Comparison of ENCODE assay signal across 21 cellular contexts in the genomic region with DNA sequence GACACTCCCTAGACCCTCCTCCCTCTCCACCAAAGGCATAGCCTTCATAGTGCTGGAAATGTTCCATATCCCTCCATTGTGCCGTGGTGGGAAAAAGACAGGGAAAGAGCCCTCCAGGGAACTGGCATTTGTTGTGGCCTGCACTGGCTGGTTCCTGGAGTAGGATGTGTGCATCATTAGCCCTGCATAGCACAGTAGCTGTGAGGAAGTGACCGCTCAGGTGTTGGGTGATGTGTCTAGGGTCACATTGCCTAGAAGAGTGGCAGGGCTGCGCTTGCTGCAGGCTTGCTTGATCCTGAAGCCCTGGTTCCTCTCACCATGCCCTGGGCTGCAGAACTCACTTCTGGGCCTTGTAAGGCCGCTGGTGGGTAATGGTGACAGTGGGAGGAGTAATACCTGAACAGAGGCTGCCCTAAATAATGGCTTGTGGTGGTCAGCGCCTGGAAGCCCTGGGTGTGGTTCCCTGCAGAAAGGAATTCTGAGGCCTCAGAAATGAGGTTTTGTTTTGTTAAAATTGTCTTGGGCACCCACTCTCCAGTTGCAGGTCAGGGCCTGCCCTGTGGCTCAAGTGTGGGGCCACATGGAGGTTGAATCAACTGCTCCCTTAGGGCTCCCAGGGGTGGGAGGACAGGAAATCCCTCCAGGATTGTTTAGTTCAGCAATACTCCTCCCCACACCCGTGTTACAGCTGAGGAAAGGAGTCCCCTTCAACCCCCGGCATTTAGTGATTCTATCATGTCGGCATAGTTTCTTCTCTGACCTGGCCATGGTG.
A peak's percentile ranks its signal among the peaks of the same experiment; 100 is the strongest.
DNase-seq lines count a peak whose midpoint lies in the region; FAIRE-seq and TF ChIP-seq lines count a peak whose summit lies in the region.
"Had no signal": no experiment of that assay in that cellular context is flagged by ENCODE, and none has a peak within 500 bp of the region (broad histone marks: within the 10 kb centered on the region; RNA-seq: fewer than 3 reads in every experiment).

No MANE protein-coding gene starts in this region.

- WGBS in endodermal cell (ENCODE audit: insufficient coverage in 1 of 2, insufficient read length in 1 of 2), 2 experiments: 86 to 87% methylated on average over 4 to 8 of the region's 8 CpGs
- 70 to 73% methylated on average over 8 of the region's 8 CpGs for WGBS in tibial nerve, 2 donors

- H3K9me3 Mint-ChIP-seq in activated CD4-positive, alpha-beta T cell treated with anti-CD3 and anti-CD28 coated beads, Interleukin-2, amount 10 ng/mL, durations not matched to agents 24 days and 14 days: no peaks in the 10 kb centered on the region
- H3K9me3 Mint-ChIP-seq in endodermal cell: no peaks in the 10 kb centered on the region
- H3K9me3 Mint-ChIP-seq in CD4-positive, alpha-beta memory T cell: no peaks in the 10 kb centered on the region
- H3K9me3 Mint-ChIP-seq: CD8-positive, alpha-beta T cell had no signal

- H3K4me3 ChIP-seq in endodermal cell (ENCODE audit: low read length) (no peak overlapping the region), tibial nerve (no peak overlapping the region)
- no peak overlapping the region for H3K4me3 ChIP-seq in CD4-positive, alpha-beta memory T cell (ENCODE audit: low read length in 2 of 2)
- H3K4me3 ChIP-seq: coronary artery, hepatocyte, pancreas, SK-N-MC, skin epidermis, stomach had no signal

- no peak overlapping the region for H3K9ac ChIP-seq in endodermal cell (ENCODE audit: extremely low read depth, low read length, poor library complexity, severe bottlenecking)

- no peak for TF ChIP-seq EP300 in tibial nerve (IDR thresholded peaks at IDR 0.05)

- FAIRE-seq in HTR-8/SVneo (lab: Jason Lieb, UNC): no peak
- FAIRE-seq: A204.1, pancreas had no signal

- TF ChIP-seq CTCF in endodermal cell (conservative IDR thresholded peaks at IDR 0.05): no peak
- TF ChIP-seq CTCF in tibial nerve (IDR thresholded peaks at IDR 0.05): no peak

- H3K27me3 ChIP-seq in endodermal cell (ENCODE audit: control insufficient read depth, insufficient read depth, low read length, poor library complexity, severe bottlenecking) (no peaks in the 10 kb centered on the region), tibial nerve (no peaks in the 10 kb centered on the region)
- H3K27me3 ChIP-seq in CD4-positive, alpha-beta memory T cell (ENCODE audit: insufficient read depth, low read length): no peaks in the 10 kb centered on the region
- H3K27me3 ChIP-seq: hepatocyte, pancreas, stomach had no signal

- no peak for DNase-seq in activated CD4-positive, alpha-beta T cell treated with anti-CD3 and anti-CD28 coated beads, Interleukin-2, amount 10 ng/mL, durations not matched to agents 24 days and 14 days
- no peak for DNase-seq in activated CD4-positive, alpha-beta T cell treated with anti-CD3 and anti-CD28 coated beads, Interleukin-2, amount 50 U/mL, for 1 hour
- DNase-seq in HTR-8/SVneo (ENCODE audit: insufficient read length, low spot score) (peak; percentile 53), endodermal cell (no peak), tibial nerve (ENCODE audit: low spot score in 2 of 2) (no peak)
- DNase-seq in CD4-positive, alpha-beta memory T cell: no peak
- no peak for DNase-seq in activated CD4-positive, alpha-beta T cell treated with anti-CD3 and anti-CD28 coated beads, Interleukin-2, amount 50 U/mL, for 48 hours
- no peak for DNase-seq in stimulated activated CD4-positive, alpha-beta T cell treated with anti-CD3 and anti-CD28 coated beads, Interleukin-12 subunit alpha, Interleukin-12 subunit beta, amount 100 ng/mL, for 4 hours
- DNase-seq: activated effector memory CD4-positive, alpha-beta T cell treated with Interleukin-2 at 50 U/mL for 16 hours; amniotic stem cell; CD8-positive, alpha-beta T cell; KG1; left cardiac atrium; NCI-H1417 treated with DMSO at 0.1 percent for 48 hours; pancreas; stomach had no signal

- CTCF ChIA-PET in CD4-positive, alpha-beta memory T cell (lab: Charles Lee; ENCODE audit: partially characterized antibody): interaction anchor here (1.1 kb wide), 1 partner anchor 133 kb away, joined by 4 read pairs; no protein-coding TSS in a partner anchor

- H3K27ac Mint-ChIP-seq in activated CD4-positive, alpha-beta T cell treated with anti-CD3 and anti-CD28 coated beads, Interleukin-2, amount 10 ng/mL, durations not matched to agents 24 days and 14 days: peak overlapping the region; percentile 17
- H3K27ac Mint-ChIP-seq in endodermal cell: peak overlapping the region; percentile 67
- H3K27ac Mint-ChIP-seq in CD4-positive, alpha-beta memory T cell: no peak overlapping the region
- H3K27ac Mint-ChIP-seq: CD8-positive, alpha-beta T cell had no signal

- H3K9me3 ChIP-seq in endodermal cell (ENCODE audit: control insufficient read depth, low read length): no peaks in the 10 kb centered on the region
- no peaks in the 10 kb centered on the region for H3K9me3 ChIP-seq in tibial nerve
- H3K9me3 ChIP-seq in CD4-positive, alpha-beta memory T cell (ENCODE audit: control insufficient read depth in 1 of 2, low read length in 2 of 2): no peaks in the 10 kb centered on the region
- H3K9me3 ChIP-seq: pancreas, stomach had no signal

- H3K36me3 ChIP-seq in endodermal cell (ENCODE audit: control insufficient read depth, insufficient read depth, low read length): no peaks in the 10 kb centered on the region
- H3K36me3 ChIP-seq in tibial nerve: no peaks in the 10 kb centered on the region
- H3K36me3 ChIP-seq in CD4-positive, alpha-beta memory T cell (ENCODE audit: insufficient read depth, low read length): no peaks in the 10 kb centered on the region
- H3K36me3 ChIP-seq: pancreas, stomach had no signal

- intact Hi-C loops in activated CD4-positive, alpha-beta T cell treated with anti-CD3 and anti-CD28 coated beads, Interleukin-2, amount 10 ng/mL, durations not matched to agents 24 days and 14 days (cut with micrococcal nuclease): no loop called here
- intact Hi-C loops in CD4-positive, alpha-beta memory T cell (cut with micrococcal nuclease): no loop called here

- H3K4me1 ChIP-seq in endodermal cell (ENCODE audit: control insufficient read depth, insufficient read depth, low read length): peaks cover 15% of the 10 kb centered on the region
- peaks cover 0 to 72% (median 20%) of the 10 kb centered on the region in 4 donors for H3K4me1 ChIP-seq in tibial nerve
- no peaks in the 10 kb centered on the region for H3K4me1 ChIP-seq in CD4-positive, alpha-beta memory T cell (ENCODE audit: insufficient read depth, low read length)

- H3K27ac ChIP-seq in endodermal cell (ENCODE audit: low read depth, low read length): no peak overlapping the region
- H3K27ac ChIP-seq in tibial nerve: peak overlapping the region in 3 of 4 donors; percentile 30 to 88 (median 60)
- no peak overlapping the region for H3K27ac ChIP-seq in CD4-positive, alpha-beta memory T cell (ENCODE audit: low read depth, low read length)
- H3K27ac ChIP-seq: coronary artery, hepatocyte, SK-N-MC had no signal

- POLR2A ChIA-PET in CD4-positive, alpha-beta memory T cell (lab: Charles Lee; ENCODE audit: partially characterized antibody): no interaction called here

- H3K27me3 Mint-ChIP-seq in activated CD4-positive, alpha-beta T cell treated with anti-CD3 and anti-CD28 coated beads, Interleukin-2, amount 10 ng/mL, durations not matched to agents 24 days and 14 days: no peaks in the 10 kb centered on the region
- H3K27me3 Mint-ChIP-seq in endodermal cell (ENCODE audit: insufficient read depth): peaks cover 4% of the 10 kb centered on the region
- H3K27me3 Mint-ChIP-seq in CD4-positive, alpha-beta memory T cell: no peaks in the 10 kb centered on the region

- no peak for TF ChIP-seq POLR2A in tibial nerve (IDR thresholded peaks at IDR 0.05)

- H3K4me3 Mint-ChIP-seq in activated CD4-positive, alpha-beta T cell treated with anti-CD3 and anti-CD28 coated beads, Interleukin-2, amount 10 ng/mL, durations not matched to agents 24 days and 14 days: no peak overlapping the region
- no peak overlapping the region for H3K4me3 Mint-ChIP-seq in endodermal cell
- H3K4me3 Mint-ChIP-seq in CD4-positive, alpha-beta memory T cell: no peak overlapping the region
- H3K4me3 Mint-ChIP-seq: CD8-positive, alpha-beta T cell had no signal

- peaks cover 62% of the 10 kb centered on the region for H3K4me1 Mint-ChIP-seq in activated CD4-positive, alpha-beta T cell treated with anti-CD3 and anti-CD28 coated beads, Interleukin-2, amount 10 ng/mL, durations not matched to agents 24 days and 14 days
- H3K4me1 Mint-ChIP-seq in endodermal cell: peaks cover 56% of the 10 kb centered on the region
- peaks cover 8 to 22% (median 17%) of the 10 kb centered on the region in 4 donors for H3K4me1 Mint-ChIP-seq in CD4-positive, alpha-beta memory T cell

- peaks cover 5% of the 10 kb centered on the region for H3K36me3 Mint-ChIP-seq in activated CD4-positive, alpha-beta T cell treated with anti-CD3 and anti-CD28 coated beads, Interleukin-2, amount 10 ng/mL, durations not matched to agents 24 days and 14 days (ENCODE audit: low read depth)
- no peaks in the 10 kb centered on the region for H3K36me3 Mint-ChIP-seq in endodermal cell (ENCODE audit: low read depth)
- H3K36me3 Mint-ChIP-seq in CD4-positive, alpha-beta memory T cell: no peaks in the 10 kb centered on the region
- H3K36me3 Mint-ChIP-seq: CD8-positive, alpha-beta T cell had no signal

Comparison
In these comparisons a context has a peak if more than half of its experiments do, and no peak if none do; other contexts are left out.
1. H3K27ac Mint-ChIP-seq: peak in activated CD4-positive, alpha-beta T cell treated with anti-CD3 and anti-CD28 coated beads, Interleukin-2, amount 10 ng/mL, durations not matched to agents 24 days and 14 days (single experiment) and endodermal cell (single experiment); none in CD4-positive, alpha-beta memory T cell (0 of 7).
2. H3K27ac ChIP-seq: peak in tibial nerve (3 of 4); none in endodermal cell (single experiment) and CD4-positive, alpha-beta memory T cell (single experiment).